ENCODE assay signal across 33 cellular contexts in genomic region chr10:129157185-129157584, GRCh38.
"Had no signal": no experiment of that assay in that cellular context is flagged by ENCODE, and none has a peak within 500 bp of the region (broad histone marks: within the 10 kb centered on the region; RNA-seq: fewer than 3 reads in every experiment).

No MANE protein-coding gene starts in this region.

- H3K27ac ChIP-seq: adrenal gland, ascending aorta, body of pancreas, brain microvascular endothelial cell, breast epithelium, cardiac muscle cell had no signal

- H3K4me3 ChIP-seq: adrenal gland, ascending aorta, body of pancreas, breast epithelium, cardiac muscle cell had no signal

- H3K9me3 ChIP-seq: adrenal gland, body of pancreas, breast epithelium had no signal

- FAIRE-seq: astrocyte, bronchial epithelial cell, colon had no signal

- DNase-seq: activated effector memory CD4-positive, alpha-beta T cell treated with anti-CD3 and anti-CD28 coated beads, Interleukin-2, amount 50 U/mL, for 16 hours; activated effector memory CD4-positive, alpha-beta T cell treated with Interleukin-2 at 50 U/mL for 16 hours; activated gamma-delta T cell; activated gamma-delta T cell treated with Interleukin-2 at 50 U/mL for 16 hours; activated naive CD4-positive, alpha-beta T cell; activated naive CD4-positive, alpha-beta T cell treated with anti-CD3 and anti-CD28 coated beads for 36 hours; activated naive CD4-positive, alpha-beta T cell treated with anti-CD3 and anti-CD28 coated beads, Interleukin-2, amount 10 ng/mL, durations not matched to agents 7 days and 5 days; activated naive CD4-positive, alpha-beta T cell treated with anti-CD3 and anti-CD28 coated beads, Interleukin-2, amount 50 U/mL, for 16 hours; activated naive CD4-positive, alpha-beta T cell treated with Interleukin-2 at 50 U/mL for 16 hours; activated naive CD8-positive, alpha-beta T cell treated with anti-CD3 and anti-CD28 coated beads for 36 hours; activated naive CD8-positive, alpha-beta T cell treated with anti-CD3 and anti-CD28 coated beads, Interleukin-2, amount 10 ng/mL, durations not matched to agents 7 days and 5 days; activated naive CD8-positive, alpha-beta T cell treated with anti-CD3 and anti-CD28 coated beads, Interleukin-2, amount 50 U/mL, for 24 hours; activated T-cell treated with anti-CD3 and anti-CD28 coated beads, Interleukin-2, amount 50 U/mL, for 4 hours; activated T-cell treated with anti-CD3 and anti-CD28 coated beads, Interleukin-2, amount 50 U/mL, for 48 hours; activated T-cell treated with anti-CD3 and anti-CD28 coated beads, Interleukin-2, amount 50 U/mL, for 72 hours; adrenal gland; amniotic stem cell; amygdala; anterior cingulate cortex; aorta; body of pancreas; brain microvascular endothelial cell; caudate nucleus; central memory CD4-positive, alpha-beta T cell; cerebellar nuclear complex had no signal

- ATAC-seq: activated naive CD4-positive, alpha-beta T cell treated with anti-CD3 and anti-CD28 coated beads, Interleukin-2, amount 50 U/mL, for 72 hours; activated naive CD8-positive, alpha-beta T cell treated with anti-CD3 and anti-CD28 coated beads, Interleukin-2, amount 50 U/mL, for 24 hours; activated T-cell treated with anti-CD3 and anti-CD28 coated beads, Interleukin-2, amount 50 U/mL, for 4 hours; activated T-cell treated with anti-CD3 and anti-CD28 coated beads, Interleukin-2, amount 50 U/mL, for 72 hours; activated T-helper 17 cell treated with anti-CD3 and anti-CD28 coated beads, Interleukin-2, amount 50 U/mL, for 72 hours; body of pancreas had no signal

- H3K4me1 ChIP-seq: adrenal gland, ascending aorta, body of pancreas, breast epithelium had no signal

- H3K36me3 ChIP-seq: adrenal gland, ascending aorta, brain microvascular endothelial cell, breast epithelium, cardiac muscle cell had no signal

- H3K27me3 ChIP-seq: adrenal gland, ascending aorta, body of pancreas, brain microvascular endothelial cell, breast epithelium, cardiac muscle cell had no signal
